Comparison of ENCODE assay signal across 1 cellular context in the genomic region with DNA sequence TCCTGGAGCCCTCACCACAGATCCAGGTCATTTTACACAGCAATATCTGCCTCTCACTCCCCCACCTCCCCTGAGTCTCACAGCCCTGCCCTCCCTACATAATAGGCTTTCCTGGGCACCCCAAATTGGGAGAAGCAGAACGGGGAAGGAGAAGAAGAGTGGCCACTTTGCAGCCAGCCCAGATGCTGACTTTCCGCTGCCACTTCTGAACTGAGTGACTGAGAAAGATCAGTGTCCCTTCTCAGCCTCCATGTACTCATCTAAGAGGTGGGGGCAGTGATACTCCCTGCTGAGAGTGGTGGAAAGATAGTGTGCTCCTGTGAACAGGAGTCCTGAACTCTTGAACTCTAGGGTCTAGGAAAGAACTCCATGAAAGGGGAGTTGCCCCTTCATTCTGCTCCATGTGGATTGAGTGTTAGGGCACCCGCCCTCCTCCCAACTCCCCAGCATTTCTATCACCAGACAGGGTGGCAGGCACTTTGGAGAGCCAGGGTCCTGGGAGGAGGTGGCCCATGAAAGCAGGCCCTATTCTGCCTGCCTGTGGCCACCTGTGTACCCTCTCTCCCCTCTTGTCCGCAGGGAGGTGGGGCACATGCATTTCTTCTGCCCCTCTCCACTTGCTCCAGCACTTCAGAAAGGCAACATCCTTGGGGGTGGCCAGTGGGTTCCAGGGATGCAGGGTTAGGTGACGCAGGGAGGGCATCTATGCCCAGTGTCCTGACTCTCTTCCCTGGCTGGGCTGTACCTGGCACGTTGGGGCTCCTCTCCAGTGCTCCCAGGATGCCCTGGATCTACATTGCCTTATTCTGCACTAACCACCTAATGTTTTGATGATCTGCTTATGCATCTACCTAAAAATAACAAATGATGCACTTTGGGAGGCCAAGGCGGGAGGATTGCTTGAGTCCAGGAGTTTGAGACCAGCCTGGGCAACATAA.
A peak's percentile ranks its signal among the peaks of the same experiment; 100 is the strongest.
TF ChIP-seq lines count a peak whose summit lies in the region.

No MANE protein-coding gene starts in this region.

TF ChIP-seq in HepG2, 621 proteins besides CTCF, POLR2A, EP300 and RAD21 (continues in another document):
- TF ChIP-seq RFXAP (CRISPR knock-in tag; IDR thresholded peaks at IDR 0.05; ENCODE audit: borderline replicate concordance) (no peak), NR2F2 (IDR thresholded peaks at IDR 0.05; ENCODE audit: borderline replicate concordance, low read depth) (no peak), SRSF1 (optimal IDR thresholded peaks at IDR 0.05; ENCODE audit: low read depth, low read length) (no peak), MED1 (CRISPR knock-in tag; IDR thresholded peaks at IDR 0.05) (no peak), SAFB2 (CRISPR knock-in tag; IDR thresholded peaks at IDR 0.05; ENCODE audit: borderline replicate concordance, low read depth) (0 out of 2 replicates have a peak, but pooled peaks have one; percentile 27), ZGPAT (CRISPR knock-in tag; IDR thresholded peaks at IDR 0.05) (no peak), RBM22 (optimal IDR thresholded peaks at IDR 0.05; ENCODE audit: low read length) (no peak), ZNF441 (CRISPR knock-in tag; IDR thresholded peaks at IDR 0.05; ENCODE audit: borderline replicate concordance) (0 out of 2 replicates have a peak, but pooled peaks have one; percentile 15), ZNF772 (CRISPR knock-in tag; IDR thresholded peaks at IDR 0.05) (no peak), ZNF101 (CRISPR knock-in tag; IDR thresholded peaks at IDR 0.05; ENCODE audit: borderline replicate concordance, low read depth) (no peak), YEATS4 (CRISPR knock-in tag; IDR thresholded peaks at IDR 0.05; ENCODE audit: borderline replicate concordance) (no peak), JUN (CRISPR knock-in tag; IDR thresholded peaks at IDR 0.05) (no peak), ELF1 (CRISPR knock-in tag; IDR thresholded peaks at IDR 0.05) (no peak), ZFP82 (CRISPR knock-in tag; IDR thresholded peaks at IDR 0.05; ENCODE audit: borderline replicate concordance) (no peak), FIP1L1 (IDR thresholded peaks at IDR 0.05; ENCODE audit: borderline replicate concordance, insufficient read depth, low read depth, low read length) (no peak), ZNF615 (CRISPR knock-in tag; IDR thresholded peaks at IDR 0.05; ENCODE audit: borderline replicate concordance) (0 out of 2 replicates have a peak, but pooled peaks have one; percentile 64), EEA1 (CRISPR knock-in tag; IDR thresholded peaks at IDR 0.05; ENCODE audit: borderline replicate concordance) (0 out of 2 replicates have a peak, but pooled peaks have one; percentile 35), ZNF3 (CRISPR knock-in tag; IDR thresholded peaks at IDR 0.05) (peak; percentile 33; the same call in 1 of the 2 replicates), SPEN (CRISPR knock-in tag; IDR thresholded peaks at IDR 0.05; ENCODE audit: low read depth) (peak; percentile 29; the same call in 1 of the 2 replicates), SNAPC2 (CRISPR knock-in tag; IDR thresholded peaks at IDR 0.05) (0 out of 2 replicates have a peak, but pooled peaks have one; percentile 26), TARDBP (CRISPR knock-in tag; IDR thresholded peaks at IDR 0.05) (0 out of 2 replicates have a peak, but pooled peaks have one; percentile 26), RBM39 (IDR thresholded peaks at IDR 0.05; ENCODE audit: low read depth, low read length, poor library complexity, severe bottlenecking) (no peak)
- TF ChIP-seq, protein P1, sequence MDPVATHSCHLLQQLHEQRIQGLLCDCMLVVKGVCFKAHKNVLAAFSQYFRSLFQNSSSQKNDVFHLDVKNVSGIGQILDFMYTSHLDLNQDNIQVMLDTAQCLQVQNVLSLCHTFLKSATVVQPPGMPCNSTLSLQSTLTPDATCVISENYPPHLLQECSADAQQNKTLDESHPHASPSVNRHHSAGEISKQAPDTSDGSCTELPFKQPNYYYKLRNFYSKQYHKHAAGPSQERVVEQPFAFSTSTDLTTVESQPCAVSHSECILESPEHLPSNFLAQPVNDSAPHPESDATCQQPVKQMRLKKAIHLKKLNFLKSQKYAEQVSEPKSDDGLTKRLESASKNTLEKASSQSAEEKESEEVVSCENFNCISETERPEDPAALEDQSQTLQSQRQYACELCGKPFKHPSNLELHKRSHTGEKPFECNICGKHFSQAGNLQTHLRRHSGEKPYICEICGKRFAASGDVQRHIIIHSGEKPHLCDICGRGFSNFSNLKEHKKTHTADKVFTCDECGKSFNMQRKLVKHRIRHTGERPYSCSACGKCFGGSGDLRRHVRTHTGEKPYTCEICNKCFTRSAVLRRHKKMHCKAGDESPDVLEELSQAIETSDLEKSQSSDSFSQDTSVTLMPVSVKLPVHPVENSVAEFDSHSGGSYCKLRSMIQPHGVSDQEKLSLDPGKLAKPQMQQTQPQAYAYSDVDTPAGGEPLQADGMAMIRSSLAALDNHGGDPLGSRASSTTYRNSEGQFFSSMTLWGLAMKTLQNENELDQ (CRISPR knock-in tag; IDR thresholded peaks at IDR 0.05; ENCODE audit: borderline replicate concordance) = no peak
- TF ChIP-seq, protein P2, sequence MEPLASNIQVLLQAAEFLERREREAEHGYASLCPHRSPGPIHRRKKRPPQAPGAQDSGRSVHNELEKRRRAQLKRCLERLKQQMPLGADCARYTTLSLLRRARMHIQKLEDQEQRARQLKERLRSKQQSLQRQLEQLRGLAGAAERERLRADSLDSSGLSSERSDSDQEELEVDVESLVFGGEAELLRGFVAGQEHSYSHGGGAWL (CRISPR knock-in tag; IDR thresholded peaks at IDR 0.05) = no peak
- TF ChIP-seq, protein P3, sequence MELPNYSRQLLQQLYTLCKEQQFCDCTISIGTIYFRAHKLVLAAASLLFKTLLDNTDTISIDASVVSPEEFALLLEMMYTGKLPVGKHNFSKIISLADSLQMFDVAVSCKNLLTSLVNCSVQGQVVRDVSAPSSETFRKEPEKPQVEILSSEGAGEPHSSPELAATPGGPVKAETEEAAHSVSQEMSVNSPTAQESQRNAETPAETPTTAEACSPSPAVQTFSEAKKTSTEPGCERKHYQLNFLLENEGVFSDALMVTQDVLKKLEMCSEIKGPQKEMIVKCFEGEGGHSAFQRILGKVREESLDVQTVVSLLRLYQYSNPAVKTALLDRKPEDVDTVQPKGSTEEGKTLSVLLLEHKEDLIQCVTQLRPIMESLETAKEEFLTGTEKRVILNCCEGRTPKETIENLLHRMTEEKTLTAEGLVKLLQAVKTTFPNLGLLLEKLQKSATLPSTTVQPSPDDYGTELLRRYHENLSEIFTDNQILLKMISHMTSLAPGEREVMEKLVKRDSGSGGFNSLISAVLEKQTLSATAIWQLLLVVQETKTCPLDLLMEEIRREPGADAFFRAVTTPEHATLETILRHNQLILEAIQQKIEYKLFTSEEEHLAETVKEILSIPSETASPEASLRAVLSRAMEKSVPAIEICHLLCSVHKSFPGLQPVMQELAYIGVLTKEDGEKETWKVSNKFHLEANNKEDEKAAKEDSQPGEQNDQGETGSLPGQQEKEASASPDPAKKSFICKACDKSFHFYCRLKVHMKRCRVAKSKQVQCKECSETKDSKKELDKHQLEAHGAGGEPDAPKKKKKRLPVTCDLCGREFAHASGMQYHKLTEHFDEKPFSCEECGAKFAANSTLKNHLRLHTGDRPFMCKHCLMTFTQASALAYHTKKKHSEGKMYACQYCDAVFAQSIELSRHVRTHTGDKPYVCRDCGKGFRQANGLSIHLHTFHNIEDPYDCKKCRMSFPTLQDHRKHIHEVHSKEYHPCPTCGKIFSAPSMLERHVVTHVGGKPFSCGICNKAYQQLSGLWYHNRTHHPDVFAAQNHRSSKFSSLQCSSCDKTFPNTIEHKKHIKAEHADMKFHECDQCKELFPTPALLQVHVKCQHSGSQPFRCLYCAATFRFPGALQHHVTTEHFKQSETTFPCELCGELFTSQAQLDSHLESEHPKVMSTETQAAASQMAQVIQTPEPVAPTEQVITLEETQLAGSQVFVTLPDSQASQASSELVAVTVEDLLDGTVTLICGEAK (IDR thresholded peaks at IDR 0.05) = no peak
- TF ChIP-seq, protein P3 (CRISPR knock-in tag; IDR thresholded peaks at IDR 0.05) = no peak
- TF ChIP-seq, protein P4, sequence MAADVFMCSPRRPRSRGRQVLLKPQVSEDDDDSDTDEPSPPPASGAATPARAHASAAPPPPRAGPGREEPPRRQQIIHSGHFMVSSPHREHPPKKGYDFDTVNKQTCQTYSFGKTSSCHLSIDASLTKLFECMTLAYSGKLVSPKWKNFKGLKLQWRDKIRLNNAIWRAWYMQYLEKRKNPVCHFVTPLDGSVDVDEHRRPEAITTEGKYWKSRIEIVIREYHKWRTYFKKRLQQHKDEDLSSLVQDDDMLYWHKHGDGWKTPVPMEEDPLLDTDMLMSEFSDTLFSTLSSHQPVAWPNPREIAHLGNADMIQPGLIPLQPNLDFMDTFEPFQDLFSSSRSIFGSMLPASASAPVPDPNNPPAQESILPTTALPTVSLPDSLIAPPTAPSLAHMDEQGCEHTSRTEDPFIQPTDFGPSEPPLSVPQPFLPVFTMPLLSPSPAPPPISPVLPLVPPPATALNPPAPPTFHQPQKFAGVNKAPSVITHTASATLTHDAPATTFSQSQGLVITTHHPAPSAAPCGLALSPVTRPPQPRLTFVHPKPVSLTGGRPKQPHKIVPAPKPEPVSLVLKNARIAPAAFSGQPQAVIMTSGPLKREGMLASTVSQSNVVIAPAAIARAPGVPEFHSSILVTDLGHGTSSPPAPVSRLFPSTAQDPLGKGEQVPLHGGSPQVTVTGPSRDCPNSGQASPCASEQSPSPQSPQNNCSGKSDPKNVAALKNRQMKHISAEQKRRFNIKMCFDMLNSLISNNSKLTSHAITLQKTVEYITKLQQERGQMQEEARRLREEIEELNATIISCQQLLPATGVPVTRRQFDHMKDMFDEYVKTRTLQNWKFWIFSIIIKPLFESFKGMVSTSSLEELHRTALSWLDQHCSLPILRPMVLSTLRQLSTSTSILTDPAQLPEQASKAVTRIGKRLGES (CRISPR knock-in tag; IDR thresholded peaks at IDR 0.05; ENCODE audit: borderline replicate concordance) = no peak
- TF ChIP-seq, protein P5, sequence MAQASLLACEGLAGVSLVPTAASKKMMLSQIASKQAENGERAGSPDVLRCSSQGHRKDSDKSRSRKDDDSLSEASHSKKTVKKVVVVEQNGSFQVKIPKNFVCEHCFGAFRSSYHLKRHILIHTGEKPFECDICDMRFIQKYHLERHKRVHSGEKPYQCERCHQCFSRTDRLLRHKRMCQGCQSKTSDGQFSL (CRISPR knock-in tag; IDR thresholded peaks at IDR 0.05) = no peak
- TF ChIP-seq, protein P6, sequence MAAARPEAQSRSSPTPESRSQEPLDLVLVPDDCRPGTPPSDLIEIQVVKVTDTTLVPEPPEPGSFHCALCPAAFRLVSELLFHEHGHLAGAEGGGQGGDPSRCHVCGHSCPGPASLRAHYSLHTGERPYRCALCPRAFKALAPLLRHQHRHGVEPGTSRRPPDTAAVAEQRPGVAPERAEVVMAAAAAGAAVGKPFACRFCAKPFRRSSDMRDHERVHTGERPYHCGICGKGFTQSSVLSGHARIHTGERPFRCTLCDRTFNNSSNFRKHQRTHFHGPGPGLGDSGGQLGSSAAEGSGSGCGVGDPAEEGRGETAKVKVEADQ (CRISPR knock-in tag; IDR thresholded peaks at IDR 0.05; ENCODE audit: borderline replicate concordance) = no peak
